1 cellular context compared by ENCODE assay signal in the genomic region with DNA sequence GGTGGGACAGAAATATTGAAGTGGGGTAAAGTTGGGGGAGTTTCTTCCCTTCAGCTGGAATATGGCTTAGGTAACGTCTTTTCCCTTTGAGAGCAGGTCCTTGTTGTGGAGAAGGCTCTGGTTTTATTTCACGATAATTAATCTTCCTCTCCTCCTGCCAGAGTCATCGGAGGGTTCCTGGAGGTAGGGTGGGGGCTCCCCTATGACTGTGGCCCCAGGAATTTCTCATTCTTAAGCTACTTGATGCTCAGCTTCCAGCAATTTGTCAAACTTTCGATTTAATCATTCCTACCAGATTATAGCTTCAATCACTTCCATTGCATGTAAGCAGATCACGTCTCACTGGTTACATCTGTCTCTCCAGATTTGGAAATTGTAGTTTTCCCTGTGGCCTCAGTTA.
TF ChIP-seq lines count a peak whose summit lies in the region.

No MANE protein-coding gene starts in this region.

TF ChIP-seq in IMR-90, 13 proteins besides CTCF, POLR2A, EP300 and RAD21 (continued from another document):
- no peak for TF ChIP-seq FOS (IDR thresholded peaks at IDR 0.05; ENCODE audit: low read depth, low read length)
- no peak for TF ChIP-seq NFE2L2 (IDR thresholded peaks at IDR 0.05; ENCODE audit: low read depth, low read length)
